ENCODE assay signal across 7 cellular contexts in genomic region chrY:23005315-23005714, GRCh38. TPM values are rescaled to one million over a fixed set of nuclear protein-coding genes. Genes with fewer than 3 reads are reported as not detected.
"Had no signal": no experiment of that assay in that cellular context is flagged by ENCODE, and none has a peak within 500 bp of the region (broad histone marks: within the 10 kb centered on the region; RNA-seq: fewer than 3 reads in every experiment).

No MANE protein-coding gene starts in this region.

RNA-seq across cellular contexts. Expression of gene BPY2, which starts 21.3 kb away (rescaled TPM):
- total RNA-seq: GM23248, GM23338, H1, H4, H7, H9, HFFc6 had no signal
